In the genomic region with DNA sequence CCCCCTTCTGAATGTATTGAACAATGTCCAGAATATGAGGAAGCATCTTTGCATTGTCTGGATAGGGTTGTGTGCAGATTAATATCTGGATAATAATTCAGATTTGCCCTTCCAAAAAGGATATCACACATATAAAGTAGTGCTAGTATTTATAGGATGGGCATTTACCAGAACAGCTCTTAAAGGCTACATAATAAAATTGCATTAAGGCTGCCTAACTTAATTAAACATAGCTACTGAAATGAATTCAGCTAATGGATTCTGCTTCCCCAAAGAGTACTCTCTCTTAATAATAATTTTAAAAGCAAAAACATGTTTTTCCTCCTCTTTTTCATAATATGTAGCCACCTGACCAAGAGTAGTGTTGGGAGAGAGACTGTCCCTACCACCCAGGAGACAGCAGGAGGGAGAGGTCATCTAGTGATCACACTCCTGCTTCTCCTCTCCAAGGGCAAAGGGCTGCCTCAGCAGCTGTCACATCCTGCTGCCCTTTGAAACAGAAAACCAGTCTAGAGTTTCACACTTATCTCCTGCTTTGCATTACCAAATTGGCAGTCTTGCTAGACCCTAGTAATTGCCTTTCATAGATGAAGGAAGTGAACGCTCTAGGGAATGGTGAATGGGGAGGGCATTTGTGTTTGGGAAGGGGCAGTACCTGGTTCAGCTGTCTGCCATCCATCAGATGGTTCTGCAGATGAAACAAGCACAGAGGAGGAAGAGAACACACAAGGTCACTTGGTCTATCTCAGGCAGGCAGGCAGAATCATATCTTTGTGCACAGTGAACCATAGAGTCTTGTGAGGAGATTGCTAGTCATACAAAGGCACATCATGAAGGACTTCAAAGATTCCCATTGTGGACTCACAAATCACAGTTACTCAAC, we compare ENCODE assay signal across 12 cellular contexts.
DNase-seq lines count a peak whose midpoint lies in the region; ATAC-seq, FAIRE-seq and TF ChIP-seq lines count a peak whose summit lies in the region.
"Had no signal": no experiment of that assay in that cellular context is flagged by ENCODE, and none has a peak within 500 bp of the region (broad histone marks: within the 10 kb centered on the region; RNA-seq: fewer than 3 reads in every experiment).

No MANE protein-coding gene starts in this region.

- TF ChIP-seq POLR2A in H54 (IDR thresholded peaks at IDR 0.05; ENCODE audit: low read depth, low read length): no peak

- ATAC-seq in GM21737 (IDR thresholded peaks at IDR 0.05; ENCODE audit: unreplicated experiment): no peak

- peak; percentile 75 for FAIRE-seq in H54 (lab: Jason Lieb, UNC)

- DNase-seq in DMS153 (lab: John Stamatoyannopoulos, UW) (peak; percentile 52), H54 (ENCODE audit: insufficient read length, low spot score) (no peak), NCI-H69 (lab: John Stamatoyannopoulos, UW) (peak; percentile 70), left kidney (ENCODE audit: low read depth, low spot score) (peak; percentile 53), hepatic stellate cell (ENCODE audit: low spot score) (no peak), anterior cingulate cortex (lab: John Stamatoyannopoulos, UW) (no peak)
- DNase-seq in stimulated activated CD4-positive, alpha-beta T cell treated with anti-CD3 and anti-CD28 coated beads, Interleukin-4, amount 100 ng/mL, for 4 hours: no peak
- DNase-seq: activated effector memory CD4-positive, alpha-beta T cell treated with Interleukin-2 at 50 U/mL for 16 hours; cerebellar nuclear complex; naive B cell; NCI-H345 had no signal

Comparison
In these comparisons a context has a peak if more than half of its experiments do, and no peak if none do; other contexts are left out.
1. DNase-seq: peak in DMS153 (single experiment), NCI-H69 (single experiment) and left kidney (single experiment); none in H54 (single experiment), stimulated activated CD4-positive, alpha-beta T cell treated with anti-CD3 and anti-CD28 coated beads, Interleukin-4, amount 100 ng/mL, for 4 hours (0 of 2), hepatic stellate cell (single experiment) and anterior cingulate cortex (0 of 58).